14 cellular contexts compared by ENCODE assay signal in genomic region chr5:134458234-134458633, GRCh38. TPM values are rescaled to one million over a fixed set of nuclear protein-coding genes. Genes with fewer than 3 reads are reported as not detected.
DNase-seq lines count a peak whose midpoint lies in the region; ATAC-seq and TF ChIP-seq lines count a peak whose summit lies in the region.
"Had no signal": no experiment of that assay in that cellular context is flagged by ENCODE, and none has a peak within 500 bp of the region (broad histone marks: within the 10 kb centered on the region; RNA-seq: fewer than 3 reads in every experiment).

No MANE protein-coding gene starts in this region.

- no peak for TF ChIP-seq RAD21 in SK-N-SH (IDR thresholded peaks at IDR 0.05; ENCODE audit: low read length)

- H2AFZ ChIP-seq in SK-N-SH (ENCODE audit: low read depth) = no peak overlapping the region

- no peaks in the 10 kb centered on the region for H3K79me2 ChIP-seq in SK-N-SH (ENCODE audit: insufficient read depth)

- H3K27me3 ChIP-seq in SK-N-SH (ENCODE audit: insufficient read depth) = no peaks in the 10 kb centered on the region
- H3K27me3 ChIP-seq in gastroesophageal sphincter = no peaks in the 10 kb centered on the region
- no peaks in the 10 kb centered on the region for H3K27me3 ChIP-seq in ovary
- H3K27me3 ChIP-seq: breast epithelium had no signal

- no peaks in the 10 kb centered on the region for H4K20me1 ChIP-seq in SK-N-SH (ENCODE audit: insufficient read depth)

- no peak for TF ChIP-seq EP300 in SK-N-SH (IDR thresholded peaks at IDR 0.05; ENCODE audit: borderline replicate concordance in 1 of 2, low read depth in 1 of 2, low read length in 1 of 2)
- TF ChIP-seq EP300 in gastroesophageal sphincter (IDR thresholded peaks at IDR 0.05) = no peak
- TF ChIP-seq EP300 in ovary (IDR thresholded peaks at IDR 0.05) = no peak

- H3K9me2 ChIP-seq in SK-N-SH = no peaks in the 10 kb centered on the region

- H3K4me1 ChIP-seq in SK-N-SH (ENCODE audit: control insufficient read depth in 1 of 2, insufficient read depth in 2 of 2, low read depth in 1 of 2, low read length in 1 of 2) = peaks cover 13 to 19% of the 10 kb centered on the region in 2 experiments; a peak in 2 of 4 replicates
- H3K4me1 ChIP-seq in gastroesophageal sphincter = peaks cover 0 to 17% (median 6%) of the 10 kb centered on the region in 3 donors
- no peaks in the 10 kb centered on the region for H3K4me1 ChIP-seq in ovary (ENCODE audit: insufficient read depth)
- H3K4me1 ChIP-seq: breast epithelium had no signal

- H3F3A ChIP-seq in SK-N-SH (replicated peaks; ENCODE audit: insufficient read depth) = peaks cover 5% of the 10 kb centered on the region

- 48% methylated on average over 7 of the region's 7 CpGs for WGBS in SK-N-SH (ENCODE audit: low lambda C conversion rate)
- WGBS in gastroesophageal sphincter (ENCODE audit: low coverage in 1 of 2), 2 donors = 40% methylated on average over 1 of the region's 7 CpGs; no CpG with 5 or more reads in 1 of the 2 donors
- WGBS in ovary, 3 donors = 19 to 41% (median 36%) methylated on average over 6 to 7 of the region's 7 CpGs

- H3K27ac ChIP-seq in SK-N-SH (ENCODE audit: low read depth in 2 of 2, low read length in 1 of 2) (peak overlapping the region in 1 of 2 experiments; percentile 17; a peak in 1 of 4 replicates), gastroesophageal sphincter (peak overlapping the region in 2 of 4 donors; percentile 34 to 38), ovary (no peak overlapping the region)
- H3K27ac ChIP-seq: breast epithelium had no signal

- H3K36me3 ChIP-seq in SK-N-SH (replicated peaks in 1 of 2; ENCODE audit: control insufficient read depth in 1 of 2, insufficient read depth in 2 of 2, low read length in 1 of 2) (no peaks in the 10 kb centered on the region), gastroesophageal sphincter (no peaks in the 10 kb centered on the region), ovary (no peaks in the 10 kb centered on the region)
- H3K36me3 ChIP-seq: breast epithelium had no signal

- TF ChIP-seq POLR2A in gastroesophageal sphincter (IDR thresholded peaks at IDR 0.05) (no peak), ovary (IDR thresholded peaks at IDR 0.05) (no peak)

- POLR2A ChIA-PET in SK-N-SH (lab: Yijun Ruan, JAX) = no interaction called here

- DNase-seq in AG08396 (ENCODE audit: low spot score) (peak; percentile 53), SK-N-SH (no peak), ovary (peak in 3 of 5 donors; percentile 31 to 65 (median 40)), NCI-H1048 (lab: John Stamatoyannopoulos, UW) (no peak), LoVo (ENCODE audit: low spot score) (no peak), NOMO-1 treated with DMSO at 0.1 percent for 48 hours (lab: John Stamatoyannopoulos, UW; ENCODE audit: unreplicated experiment) (no peak)
- DNase-seq: activated CD4-positive, alpha-beta T cell treated with anti-CD3 and anti-CD28 coated beads for 48 hours; NCI-H2081; T-cell had no signal

- H3K9me3 ChIP-seq in SK-N-SH (no peaks in the 10 kb centered on the region), gastroesophageal sphincter (no peaks in the 10 kb centered on the region), ovary (no peaks in the 10 kb centered on the region)
- H3K9me3 ChIP-seq: breast epithelium had no signal

- TF ChIP-seq CTCF in SK-N-SH (IDR thresholded peaks at IDR 0.05) (no peak), gastroesophageal sphincter (IDR thresholded peaks at IDR 0.05) (no peak), ovary (IDR thresholded peaks at IDR 0.05) (no peak)

- H3K4me3 ChIP-seq in SK-N-SH (ENCODE audit: low read depth in 2 of 2, low read length in 1 of 2) = no peak overlapping the region
- no peak overlapping the region for H3K4me3 ChIP-seq in gastroesophageal sphincter
- H3K4me3 ChIP-seq in ovary = no peak overlapping the region
- H3K4me3 ChIP-seq: breast epithelium, K562 had no signal

- H3K9ac ChIP-seq in SK-N-SH = no peak overlapping the region

- H3K4me2 ChIP-seq in SK-N-SH = peak overlapping the region; percentile 52; the same call in 1 of the 2 replicates

- CTCF ChIA-PET in SK-N-SH (lab: Yijun Ruan, JAX) = interaction anchor here (0.6 kb wide), 1 partner anchor 10 kb away, joined by 3 read pairs; no protein-coding TSS in a partner anchor

- ATAC-seq in gastroesophageal sphincter (peak; percentile 31), GM21423 (IDR thresholded peaks at IDR 0.05; ENCODE audit: unreplicated experiment) (no peak)
- ATAC-seq: activated T-helper 17 cell treated with anti-CD3 and anti-CD28 coated beads, Interleukin-2, amount 50 U/mL, for 72 hours; T-cell had no signal

- intact Hi-C loops in ovary (cut with DNase I) = no loop called here

TF ChIP-seq in SK-N-SH, 30 proteins besides CTCF, POLR2A, EP300 and RAD21:
- TF ChIP-seq TCF12 (IDR thresholded peaks at IDR 0.05) (no peak), RXRA (IDR thresholded peaks at IDR 0.05; ENCODE audit: borderline replicate concordance, low read depth) (no peak), PBX3 (IDR thresholded peaks at IDR 0.05) (no peak), FOXJ3 (CRISPR knock-in tag; IDR thresholded peaks at IDR 0.05) (no peak), USF2 (IDR thresholded peaks at IDR 0.05; ENCODE audit: borderline replicate concordance, low read depth, low read length) (no peak), NFIC (IDR thresholded peaks at IDR 0.05; ENCODE audit: borderline replicate concordance) (peak; percentile 72), MAX (IDR thresholded peaks at IDR 0.05; ENCODE audit: low read depth) (0 out of 2 replicates have a peak, but pooled peaks have one; percentile 30), SIN3A (IDR thresholded peaks at IDR 0.05; ENCODE audit: borderline replicate concordance, low read depth, low read length) (0 out of 2 replicates have a peak, but pooled peaks have one; percentile 10)

RNA-seq across cellular contexts. Expression of gene CDKN2AIPNL, which starts 46.6 kb away (rescaled TPM):
- 23.3 and 29.4 TPM in 2 replicates for polyA plus RNA-seq in SK-N-SH (2012; rRNA removed)
- polyA plus RNA-seq in SK-N-SH (2012; cell fraction: cytosol; rRNA removed) = 32.0 and 35.5 TPM in 2 replicates
- 7.2 and 10.1 TPM in 2 replicates for polyA plus RNA-seq in SK-N-SH (2012; cell fraction: nucleus; rRNA removed)
- total RNA-seq in gastroesophageal sphincter = 10 to 100 TPM; 15.1 to 25.7 (median 21.0) TPM
- total RNA-seq in ovary = 10 to 100 TPM; 12.2 to 18.0 (median 15.3) TPM
- polyA plus RNA-seq in ovary = 10 to 100 TPM; 21.1 to 29.0 TPM

Comparison
In these comparisons a context has a peak if more than half of its experiments do, and no peak if none do; other contexts are left out.
1. DNase-seq: peak in AG08396 (single experiment) and ovary (3 of 5); none in SK-N-SH (single experiment), NCI-H1048 (single experiment), LoVo (single experiment) and NOMO-1 treated with DMSO at 0.1 percent for 48 hours (single experiment).